ENCODE assay signal across 20 cellular contexts in the genomic region with DNA sequence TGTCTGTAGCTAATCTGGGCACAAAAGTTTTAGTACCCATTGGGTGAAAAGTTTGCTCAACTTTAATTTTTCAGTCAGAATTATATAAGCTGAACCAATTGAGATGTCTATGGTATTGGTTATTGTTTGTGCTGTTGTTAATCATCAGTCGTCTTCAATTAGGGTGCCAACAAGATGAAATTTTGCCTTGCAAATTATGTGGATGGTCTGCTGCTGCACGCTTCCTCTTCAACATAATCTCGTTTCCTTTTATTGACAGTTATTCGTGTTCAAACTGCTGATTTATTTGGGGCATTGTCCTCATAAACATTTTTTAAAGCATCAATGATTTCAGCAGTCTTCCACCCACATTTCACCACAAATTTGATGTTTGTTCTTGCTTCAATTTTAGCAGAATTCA.
"Had no signal": no experiment of that assay in that cellular context is flagged by ENCODE, and none has a peak within 500 bp of the region (broad histone marks: within the 10 kb centered on the region; RNA-seq: fewer than 3 reads in every experiment).

No MANE protein-coding gene starts in this region.

- DNase-seq: activated CD4-positive, alpha-beta memory T cell treated with anti-CD3 and anti-CD28 coated beads, Interleukin-2, amount 10 ng/mL, durations not matched to agents 7 days and 5 days; activated CD4-positive, alpha-beta T cell treated with anti-CD3 and anti-CD28 coated beads, Interleukin-2, amount 50 U/mL, for 1 hour; activated CD4-positive, CD25-positive, alpha-beta regulatory T cell; activated gamma-delta T cell; activated naive CD4-positive, alpha-beta T cell treated with anti-CD3 and anti-CD28 coated beads for 36 hours; activated T-cell treated with anti-CD3 and anti-CD28 coated beads for 4 hours; activated T-cell treated with anti-CD3 and anti-CD28 coated beads, Interleukin-2, amount 50 U/mL, for 48 hours; amygdala; MG63; NCI-H1105; NCI-H1436 treated with DMSO at 0.1 percent for 48 hours; NCI-H187; NCI-H2081; NCI-H446; NCI-H524; NCI-H774; SIG-M5; T-helper 17 cell; T-helper 9 cell had no signal

- H3K4me3 ChIP-seq: MG63 had no signal

- ATAC-seq: activated T-helper 17 cell treated with anti-CD3 and anti-CD28 coated beads, Interleukin-2, amount 50 U/mL, for 72 hours; T-helper 17 cell had no signal
